10 cellular contexts compared by ENCODE assay signal in genomic region chr19:492091-492531, GRCh38. TPM values are rescaled to one million over a fixed set of nuclear protein-coding genes. Genes with fewer than 3 reads are reported as not detected.
DNase-seq lines count a peak whose midpoint lies in the region; ATAC-seq and TF ChIP-seq lines count a peak whose summit lies in the region.
"Had no signal": no experiment of that assay in that cellular context is flagged by ENCODE, and none has a peak within 500 bp of the region (broad histone marks: within the 10 kb centered on the region; RNA-seq: fewer than 3 reads in every experiment).

No MANE protein-coding gene starts in this region.

- TF ChIP-seq CTCF in nephron progenitor cell (IDR thresholded peaks at IDR 0.05), result no peak
- TF ChIP-seq CTCF in RWPE1 (conservative IDR thresholded peaks at IDR 0.05; ENCODE audit: low read depth), result no peak

- no peak overlapping the region for H3K4me3 Mint-ChIP-seq in activated T-cell treated with anti-CD3 and anti-CD28 coated beads, Interleukin-2, amount 50 U/mL, for 72 hours
- H3K4me3 Mint-ChIP-seq in activated T-cell treated with anti-CD3 and anti-CD28 coated beads, Interleukin-2, amount 50 U/mL, for 24 hours, result no peak overlapping the region
- H3K4me3 Mint-ChIP-seq in nephron progenitor cell, result no peak overlapping the region

- intact Hi-C loops in left ventricle myocardium superior (cut with micrococcal nuclease), result no loop called here

- POLR2A ChIA-PET in RWPE1 (lab: Yijun Ruan, JAX; ENCODE audit: low non-redundant PET), result no interaction called here

- peaks cover 2 to 3% of the 10 kb centered on the region in 2 donors for H3K36me3 Mint-ChIP-seq in activated T-cell treated with anti-CD3 and anti-CD28 coated beads, Interleukin-2, amount 50 U/mL, for 72 hours (ENCODE audit: insufficient read depth in 2 of 2)
- H3K36me3 Mint-ChIP-seq in activated T-cell treated with anti-CD3 and anti-CD28 coated beads, Interleukin-2, amount 50 U/mL, for 24 hours (ENCODE audit: low read depth), result no peaks in the 10 kb centered on the region
- peaks cover 6% of the 10 kb centered on the region for H3K36me3 Mint-ChIP-seq in nephron progenitor cell (ENCODE audit: low read depth)

- CTCF ChIA-PET in RWPE1 (lab: Yijun Ruan, JAX), result no interaction called here

- H3K9me3 Mint-ChIP-seq in activated T-cell treated with anti-CD3 and anti-CD28 coated beads, Interleukin-2, amount 50 U/mL, for 72 hours, result peaks cover 2 to 4% of the 10 kb centered on the region in 2 donors
- no peaks in the 10 kb centered on the region for H3K9me3 Mint-ChIP-seq in activated T-cell treated with anti-CD3 and anti-CD28 coated beads, Interleukin-2, amount 50 U/mL, for 24 hours
- H3K9me3 Mint-ChIP-seq in nephron progenitor cell, result peaks cover 9% of the 10 kb centered on the region

- no peak for TF ChIP-seq EP300 in Ishikawa (IDR thresholded peaks at IDR 0.05; ENCODE audit: borderline replicate concordance)

- peak; percentile 12 to 14 for ATAC-seq in activated T-cell treated with anti-CD3 and anti-CD28 coated beads, Interleukin-2, amount 50 U/mL, for 72 hours (replicated peaks in 1 of 2)
- ATAC-seq in left ventricle myocardium superior (no peak), GM19035 (IDR thresholded peaks at IDR 0.05; ENCODE audit: unreplicated experiment) (no peak)
- ATAC-seq: gastroesophageal sphincter had no signal

- peaks cover 16% of the 10 kb centered on the region for H3K4me1 Mint-ChIP-seq in activated T-cell treated with anti-CD3 and anti-CD28 coated beads, Interleukin-2, amount 50 U/mL, for 72 hours (ENCODE audit: low read depth)
- H3K4me1 Mint-ChIP-seq in activated T-cell treated with anti-CD3 and anti-CD28 coated beads, Interleukin-2, amount 50 U/mL, for 24 hours (ENCODE audit: low read depth), result peaks cover 7% of the 10 kb centered on the region
- H3K4me1 Mint-ChIP-seq in nephron progenitor cell, result peaks cover 25% of the 10 kb centered on the region

- no peaks in the 10 kb centered on the region for H3K27me3 Mint-ChIP-seq in activated T-cell treated with anti-CD3 and anti-CD28 coated beads, Interleukin-2, amount 50 U/mL, for 72 hours (ENCODE audit: low read depth)
- peaks cover 12% of the 10 kb centered on the region for H3K27me3 Mint-ChIP-seq in activated T-cell treated with anti-CD3 and anti-CD28 coated beads, Interleukin-2, amount 50 U/mL, for 24 hours
- peaks cover 28% of the 10 kb centered on the region for H3K27me3 Mint-ChIP-seq in nephron progenitor cell (ENCODE audit: low read depth, poor library complexity)

- H3K27ac Mint-ChIP-seq in activated T-cell treated with anti-CD3 and anti-CD28 coated beads, Interleukin-2, amount 50 U/mL, for 72 hours, result no peak overlapping the region
- no peak overlapping the region for H3K27ac Mint-ChIP-seq in activated T-cell treated with anti-CD3 and anti-CD28 coated beads, Interleukin-2, amount 50 U/mL, for 24 hours
- H3K27ac Mint-ChIP-seq in nephron progenitor cell, result no peak overlapping the region

- no peak for TF ChIP-seq RAD21 in Ishikawa (IDR thresholded peaks at IDR 0.05; ENCODE audit: low read depth)

- DNase-seq in activated T-cell treated with anti-CD3 and anti-CD28 coated beads, Interleukin-2, amount 50 U/mL, for 72 hours, result peak; percentile 54 to 57
- DNase-seq in activated T-cell treated with anti-CD3 and anti-CD28 coated beads, Interleukin-2, amount 50 U/mL, for 24 hours, result no peak
- DNase-seq in activated effector memory CD4-positive, alpha-beta T cell treated with anti-CD3 and anti-CD28 coated beads, Interleukin-2, amount 50 U/mL, for 16 hours, result peak; percentile 85
- DNase-seq in nephron progenitor cell (peak; percentile 43), left ventricle myocardium superior (no peak), RWPE1 (ENCODE audit: low spot score) (no peak)

- no peak overlapping the region for H3K27ac ChIP-seq in RWPE1
- H3K27ac ChIP-seq: gastroesophageal sphincter had no signal

TF ChIP-seq in Ishikawa, 13 proteins besides CTCF, POLR2A, EP300 and RAD21:
- peak; percentile 37; the same call in 1 of the 2 replicates for TF ChIP-seq ZBTB7A (IDR thresholded peaks at IDR 0.05; ENCODE audit: low read depth)
- no peak for TF ChIP-seq YY1 (IDR thresholded peaks at IDR 0.05; ENCODE audit: low read depth)

RNA-seq across cellular contexts. Expression of gene MADCAM1, which starts 4.2 kb away (rescaled TPM):
- total RNA-seq in activated T-cell treated with anti-CD3 and anti-CD28 coated beads, Interleukin-2, amount 50 U/mL, for 72 hours, result under 1 TPM; 0.31 to 0.32 TPM
- 0.37 TPM for total RNA-seq in left ventricle myocardium superior
- total RNA-seq: SK-MEL-5 had no signal

RNA-seq across cellular contexts. Expression of gene TPGS1, which starts 15.2 kb away (rescaled TPM):
- 10 to 100 TPM; 11.9 to 12.1 TPM for total RNA-seq in activated T-cell treated with anti-CD3 and anti-CD28 coated beads, Interleukin-2, amount 50 U/mL, for 72 hours
- total RNA-seq in left ventricle myocardium superior, result 10.5 TPM

RNA-seq across cellular contexts. Expression of gene SHC2, which starts 31.3 kb away (rescaled TPM):
- 1 to 10 TPM; 1.9 to 2.5 TPM for total RNA-seq in activated T-cell treated with anti-CD3 and anti-CD28 coated beads, Interleukin-2, amount 50 U/mL, for 72 hours
- 11.0 TPM for total RNA-seq in left ventricle myocardium superior

RNA-seq across cellular contexts. Expression of gene CDC34, which starts 39.4 kb away (rescaled TPM):
- total RNA-seq in activated T-cell treated with anti-CD3 and anti-CD28 coated beads, Interleukin-2, amount 50 U/mL, for 72 hours, result 10 to 100 TPM; 48.4 to 56.1 TPM
- 110 TPM for total RNA-seq in left ventricle myocardium superior

RNA-seq across cellular contexts. Expression of gene GZMM, which starts 51.7 kb away (rescaled TPM):
- 10 to 100 TPM; 23.5 to 31.0 TPM for total RNA-seq in activated T-cell treated with anti-CD3 and anti-CD28 coated beads, Interleukin-2, amount 50 U/mL, for 72 hours
- 0.37 TPM for total RNA-seq in left ventricle myocardium superior

Comparison
In these comparisons a context has a peak if more than half of its experiments do, and no peak if none do; other contexts are left out.
1. DNase-seq: peak in activated T-cell treated with anti-CD3 and anti-CD28 coated beads, Interleukin-2, amount 50 U/mL, for 72 hours (2 of 2), activated effector memory CD4-positive, alpha-beta T cell treated with anti-CD3 and anti-CD28 coated beads, Interleukin-2, amount 50 U/mL, for 16 hours (single experiment) and nephron progenitor cell (single experiment); none in activated T-cell treated with anti-CD3 and anti-CD28 coated beads, Interleukin-2, amount 50 U/mL, for 24 hours (single experiment), left ventricle myocardium superior (single experiment) and RWPE1 (single experiment).
2. ATAC-seq: peak in activated T-cell treated with anti-CD3 and anti-CD28 coated beads, Interleukin-2, amount 50 U/mL, for 72 hours (2 of 2); none in left ventricle myocardium superior (single experiment) and GM19035 (single experiment).